8 cellular contexts compared by ENCODE assay signal in the genomic region with DNA sequence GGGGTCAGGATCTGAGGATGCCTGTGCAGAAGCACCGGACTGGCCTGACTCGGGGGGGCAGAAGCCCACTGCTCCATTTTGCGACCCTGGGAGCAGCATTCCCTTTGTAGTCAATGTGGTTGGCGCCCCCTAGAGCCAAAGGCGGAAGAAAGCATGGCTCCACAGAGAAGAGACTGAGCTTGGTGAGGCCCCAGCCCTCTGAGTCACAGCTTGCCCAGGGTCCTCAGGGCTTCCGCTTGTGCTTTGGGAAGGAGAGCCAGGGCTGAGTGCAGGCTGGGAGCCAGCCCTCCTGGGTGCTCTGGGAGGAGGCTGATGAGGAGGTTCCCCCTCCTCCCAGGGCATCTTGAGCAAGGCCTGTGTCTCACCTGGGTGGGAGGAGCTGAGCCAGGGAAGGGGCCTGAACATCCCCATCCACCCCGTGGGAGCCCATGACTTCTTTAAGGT. TPM values are rescaled to one million over a fixed set of nuclear protein-coding genes. Genes with fewer than 3 reads are reported as not detected.
A peak's percentile ranks its signal among the peaks of the same experiment; 100 is the strongest.
DNase-seq lines count a peak whose midpoint lies in the region; ATAC-seq and TF ChIP-seq lines count a peak whose summit lies in the region.

No MANE protein-coding gene starts in this region.

- WGBS in thyroid gland, 2 donors: 9 to 13% methylated on average over 5 to 7 of the region's 7 CpGs

- H3K9me3 Mint-ChIP-seq in WTC11 (no peaks in the 10 kb centered on the region), mesothelial cell of epicardium (no peaks in the 10 kb centered on the region)

- no peak for TF ChIP-seq POLR2A in thyroid gland (IDR thresholded peaks at IDR 0.05)

- CTCF ChIA-PET in A673 (lab: Charles Lee) (interaction anchor here (0.6 to 1.8 kb wide), 13 partner anchors 9 to 858 kb away, joined by 3 to 11 read pairs (median 3); a partner anchor contains a TSS), WTC11 (lab: Charles Lee) (interaction anchor here (0.6 to 4.0 kb wide), 47 partner anchors 8 to 269 kb away, joined by 3 to 110 read pairs (median 6); a partner anchor contains a TSS)

- H3K36me3 ChIP-seq in A673 (ENCODE audit: insufficient read depth, low read length, poor library complexity, severe bottlenecking) (no peaks in the 10 kb centered on the region), thyroid gland (no peaks in the 10 kb centered on the region)

- BruUV-seq in A673 (replicated peaks; lab: Mats Ljungman, UMichigan): no TSS peak

- peak; percentile 97 for ATAC-seq in WTC11

- peaks cover 10% of the 10 kb centered on the region for H3K27me3 Mint-ChIP-seq in WTC11 (ENCODE audit: low read depth)
- H3K27me3 Mint-ChIP-seq in mesothelial cell of epicardium (ENCODE audit: low read depth): peaks cover 11% of the 10 kb centered on the region

- H3K4me3 Mint-ChIP-seq in WTC11 (no peak overlapping the region), mesothelial cell of epicardium (no peak overlapping the region)

- intact Hi-C loops in A673 (cut with micrococcal nuclease; ENCODE audit: unreplicated experiment): no loop called here
- intact Hi-C loops in thyroid gland (cut with DNase I): no loop called here

- no peaks in the 10 kb centered on the region for H3K4me1 ChIP-seq in A673 (ENCODE audit: insufficient read depth, low read length, poor library complexity, severe bottlenecking)
- H3K4me1 ChIP-seq in thyroid gland: peaks cover 0 to 3% of the 10 kb centered on the region in 2 donors

- H3K27ac ChIP-seq in A673 (ENCODE audit: low read depth, low read length, poor library complexity, severe bottlenecking) (no peak overlapping the region), thyroid gland (no peak overlapping the region)

- H3K27me3 ChIP-seq in A673 (replicated peaks; ENCODE audit: insufficient read depth, low read depth, low read length, poor library complexity) (no peaks in the 10 kb centered on the region), thyroid gland (no peaks in the 10 kb centered on the region)

- no peaks in the 10 kb centered on the region for H3K9me3 ChIP-seq in A673 (ENCODE audit: low read depth, low read length, poor library complexity, severe bottlenecking)
- no peaks in the 10 kb centered on the region for H3K9me3 ChIP-seq in thyroid gland

- no peaks in the 10 kb centered on the region for H3K36me3 Mint-ChIP-seq in WTC11
- no peaks in the 10 kb centered on the region for H3K36me3 Mint-ChIP-seq in mesothelial cell of epicardium

- H3K4me1 Mint-ChIP-seq in WTC11 (peaks cover 16% of the 10 kb centered on the region), mesothelial cell of epicardium (peaks cover 8% of the 10 kb centered on the region)

- POLR2A ChIA-PET in A673 (lab: Charles Lee; ENCODE audit: low non-redundant PET) (no interaction called here), WTC11 (lab: Charles Lee) (interaction anchor here (0.6 kb wide), 1 partner anchor 376 kb away, joined by 3 read pairs; no protein-coding TSS in a partner anchor)

- DNase-seq in A673 (ENCODE audit: low spot score) (peak; percentile 84), GM12864 (ENCODE audit: low read depth) (no peak), MV-4-11 (lab: John Stamatoyannopoulos, UW) (peak; percentile 77), WTC11 (ENCODE audit: low spot score) (peak; percentile 88), ecto neural progenitor cell (ENCODE audit: low spot score) (peak; percentile 86), mesothelial cell of epicardium (ENCODE audit: low spot score in 2 of 2, unreplicated experiment in 2 of 2) (peak in 1 of 2 experiments; percentile 68), thyroid gland (peak; percentile 40 to 42), GM19240 (ENCODE audit: insufficient read length, low spot score) (no peak)

- H3K27ac Mint-ChIP-seq in WTC11: no peak overlapping the region; the same call in 1 of the 2 replicates
- peak overlapping the region; percentile 34 for H3K27ac Mint-ChIP-seq in mesothelial cell of epicardium

- no peak overlapping the region for H3K4me3 ChIP-seq in A673 (ENCODE audit: low read depth, low read length, poor library complexity, severe bottlenecking)
- H3K4me3 ChIP-seq in GM12864 (ENCODE audit: low read depth, low read length): no peak overlapping the region
- H3K4me3 ChIP-seq in thyroid gland (replicated peaks in 1 of 3): no peak overlapping the region

- TF ChIP-seq CTCF in A673 (conservative IDR thresholded peaks at IDR 0.05; ENCODE audit: low read depth, low read length) (peak; percentile 93), GM12864 (IDR thresholded peaks at IDR 0.05; ENCODE audit: low read depth, low read length, missing control alignments) (peak; percentile 87), WTC11 (IDR thresholded peaks at IDR 0.05) (peak; percentile 62), mesothelial cell of epicardium (IDR thresholded peaks at IDR 0.05; ENCODE audit: unreplicated experiment) (peak; percentile 54), thyroid gland (IDR thresholded peaks at IDR 0.05) (peak in 5 of 6 experiments; percentile 27 to 64 (median 43))

TF ChIP-seq in WTC11, 78 proteins besides CTCF, POLR2A, EP300 and RAD21 (continues in another document):
- TF ChIP-seq, protein P1, sequence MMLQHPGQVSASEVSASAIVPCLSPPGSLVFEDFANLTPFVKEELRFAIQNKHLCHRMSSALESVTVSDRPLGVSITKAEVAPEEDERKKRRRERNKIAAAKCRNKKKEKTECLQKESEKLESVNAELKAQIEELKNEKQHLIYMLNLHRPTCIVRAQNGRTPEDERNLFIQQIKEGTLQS (CRISPR knock-in tag; conservative IDR thresholded peaks at IDR 0.05): no peak
- TF ChIP-seq FOXK1 (CRISPR knock-in tag; IDR thresholded peaks at IDR 0.05) (no peak), CREM (CRISPR knock-in tag; IDR thresholded peaks at IDR 0.05) (no peak), ZBTB21 (CRISPR knock-in tag; IDR thresholded peaks at IDR 0.05; ENCODE audit: borderline replicate concordance) (no peak)
- TF ChIP-seq, protein P2, sequence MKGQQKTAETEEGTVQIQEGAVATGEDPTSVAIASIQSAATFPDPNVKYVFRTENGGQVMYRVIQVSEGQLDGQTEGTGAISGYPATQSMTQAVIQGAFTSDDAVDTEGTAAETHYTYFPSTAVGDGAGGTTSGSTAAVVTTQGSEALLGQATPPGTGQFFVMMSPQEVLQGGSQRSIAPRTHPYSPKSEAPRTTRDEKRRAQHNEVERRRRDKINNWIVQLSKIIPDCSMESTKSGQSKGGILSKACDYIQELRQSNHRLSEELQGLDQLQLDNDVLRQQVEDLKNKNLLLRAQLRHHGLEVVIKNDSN (CRISPR knock-in tag; IDR thresholded peaks at IDR 0.05): no peak
- TF ChIP-seq, protein P3, sequence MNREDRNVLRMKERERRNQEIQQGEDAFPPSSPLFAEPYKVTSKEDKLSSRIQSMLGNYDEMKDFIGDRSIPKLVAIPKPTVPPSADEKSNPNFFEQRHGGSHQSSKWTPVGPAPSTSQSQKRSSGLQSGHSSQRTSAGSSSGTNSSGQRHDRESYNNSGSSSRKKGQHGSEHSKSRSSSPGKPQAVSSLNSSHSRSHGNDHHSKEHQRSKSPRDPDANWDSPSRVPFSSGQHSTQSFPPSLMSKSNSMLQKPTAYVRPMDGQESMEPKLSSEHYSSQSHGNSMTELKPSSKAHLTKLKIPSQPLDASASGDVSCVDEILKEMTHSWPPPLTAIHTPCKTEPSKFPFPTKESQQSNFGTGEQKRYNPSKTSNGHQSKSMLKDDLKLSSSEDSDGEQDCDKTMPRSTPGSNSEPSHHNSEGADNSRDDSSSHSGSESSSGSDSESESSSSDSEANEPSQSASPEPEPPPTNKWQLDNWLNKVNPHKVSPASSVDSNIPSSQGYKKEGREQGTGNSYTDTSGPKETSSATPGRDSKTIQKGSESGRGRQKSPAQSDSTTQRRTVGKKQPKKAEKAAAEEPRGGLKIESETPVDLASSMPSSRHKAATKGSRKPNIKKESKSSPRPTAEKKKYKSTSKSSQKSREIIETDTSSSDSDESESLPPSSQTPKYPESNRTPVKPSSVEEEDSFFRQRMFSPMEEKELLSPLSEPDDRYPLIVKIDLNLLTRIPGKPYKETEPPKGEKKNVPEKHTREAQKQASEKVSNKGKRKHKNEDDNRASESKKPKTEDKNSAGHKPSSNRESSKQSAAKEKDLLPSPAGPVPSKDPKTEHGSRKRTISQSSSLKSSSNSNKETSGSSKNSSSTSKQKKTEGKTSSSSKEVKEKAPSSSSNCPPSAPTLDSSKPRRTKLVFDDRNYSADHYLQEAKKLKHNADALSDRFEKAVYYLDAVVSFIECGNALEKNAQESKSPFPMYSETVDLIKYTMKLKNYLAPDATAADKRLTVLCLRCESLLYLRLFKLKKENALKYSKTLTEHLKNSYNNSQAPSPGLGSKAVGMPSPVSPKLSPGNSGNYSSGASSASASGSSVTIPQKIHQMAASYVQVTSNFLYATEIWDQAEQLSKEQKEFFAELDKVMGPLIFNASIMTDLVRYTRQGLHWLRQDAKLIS (CRISPR knock-in tag; IDR thresholded peaks at IDR 0.05; ENCODE audit: borderline replicate concordance): no peak
- TF ChIP-seq, protein P4, sequence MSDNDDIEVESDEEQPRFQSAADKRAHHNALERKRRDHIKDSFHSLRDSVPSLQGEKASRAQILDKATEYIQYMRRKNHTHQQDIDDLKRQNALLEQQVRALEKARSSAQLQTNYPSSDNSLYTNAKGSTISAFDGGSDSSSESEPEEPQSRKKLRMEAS (CRISPR knock-in tag; IDR thresholded peaks at IDR 0.05): peak; percentile 53; the same call in 1 of the 2 replicates

RNA-seq across cellular contexts. Expression of a gene that starts 5.5 kb away (rescaled TPM):
- 0.37 and 0.43 TPM in 2 replicates for total RNA-seq in A673 (2021)
- 3.0 to 3.6 TPM (median 3.5 TPM) in 3 replicates for total RNA-seq in WTC11 (2021)
- 0.93 to 1.5 TPM (median 1.3 TPM) in 3 replicates for total RNA-seq in mesothelial cell of epicardium
- total RNA-seq in thyroid gland: 1 to 10 TPM; 1.0 to 4.3 (median 2.5) TPM

RNA-seq across cellular contexts. Expression of a gene that starts 20.9 kb away (rescaled TPM):
- total RNA-seq in A673 (2021) (36.3 and 49.6 TPM in 2 replicates), WTC11 (2021) (38.6 to 48.5 TPM (median 42.2 TPM) in 3 replicates), mesothelial cell of epicardium (37.7 to 38.4 TPM (median 37.9 TPM) in 3 replicates), thyroid gland (10 to 100 TPM; 13.0 to 32.3 (median 27.0) TPM)

RNA-seq across cellular contexts. Expression of a gene that starts 50.5 kb away (rescaled TPM):
- not detected in 2 replicates for total RNA-seq in A673 (2021)
- total RNA-seq in WTC11 (2021): 0.09 to 0.23 TPM (median 0.17 TPM) in 3 replicates
- 0.44 to 1.7 TPM (median 1.3 TPM) in 3 replicates for total RNA-seq in mesothelial cell of epicardium
- total RNA-seq in thyroid gland: 1 to 10 TPM; 1.9 to 4.7 (median 2.5) TPM

Comparison
In these comparisons a context has a peak if more than half of its experiments do, and no peak if none do; other contexts are left out.
1. DNase-seq: peak in A673 (single experiment), MV-4-11 (single experiment), WTC11 (single experiment), ecto neural progenitor cell (single experiment) and thyroid gland (2 of 2); none in GM12864 (single experiment) and GM19240 (single experiment).
2. CTCF ChIP-seq: peak in every context shown above with its lines; median percentile 93 in A673; 87 in GM12864; 62 in WTC11; 54 in mesothelial cell of epicardium; 43 in thyroid gland.